1 cellular context compared by ENCODE assay signal in the genomic region with DNA sequence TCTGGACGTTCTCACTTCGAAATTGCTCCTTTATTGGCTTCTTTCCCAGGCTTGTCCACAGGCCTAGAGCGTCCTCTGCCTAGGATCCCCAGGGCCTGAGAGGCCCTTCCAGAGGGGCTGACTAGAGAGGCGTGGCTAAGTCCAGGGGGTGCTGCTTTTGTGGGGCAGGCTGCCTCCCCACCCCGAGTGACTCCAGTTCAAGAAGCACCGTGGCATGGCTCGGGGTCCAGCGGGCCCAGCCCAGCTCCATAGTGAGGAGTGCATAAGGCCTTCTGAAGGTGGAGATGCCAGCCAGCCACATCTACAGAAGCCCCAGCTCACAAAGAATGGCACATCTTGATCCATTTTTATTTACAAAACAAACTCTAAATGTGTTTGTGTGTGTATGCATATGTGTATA.
TF ChIP-seq lines count a peak whose summit lies in the region.

No MANE protein-coding gene starts in this region.

TF ChIP-seq in H1, 55 proteins besides CTCF, POLR2A, EP300 and RAD21:
- no peak for TF ChIP-seq CBX8 (IDR thresholded peaks at IDR 0.05; ENCODE audit: borderline replicate concordance, low read depth, low read length)
- TF ChIP-seq, protein P1, sequence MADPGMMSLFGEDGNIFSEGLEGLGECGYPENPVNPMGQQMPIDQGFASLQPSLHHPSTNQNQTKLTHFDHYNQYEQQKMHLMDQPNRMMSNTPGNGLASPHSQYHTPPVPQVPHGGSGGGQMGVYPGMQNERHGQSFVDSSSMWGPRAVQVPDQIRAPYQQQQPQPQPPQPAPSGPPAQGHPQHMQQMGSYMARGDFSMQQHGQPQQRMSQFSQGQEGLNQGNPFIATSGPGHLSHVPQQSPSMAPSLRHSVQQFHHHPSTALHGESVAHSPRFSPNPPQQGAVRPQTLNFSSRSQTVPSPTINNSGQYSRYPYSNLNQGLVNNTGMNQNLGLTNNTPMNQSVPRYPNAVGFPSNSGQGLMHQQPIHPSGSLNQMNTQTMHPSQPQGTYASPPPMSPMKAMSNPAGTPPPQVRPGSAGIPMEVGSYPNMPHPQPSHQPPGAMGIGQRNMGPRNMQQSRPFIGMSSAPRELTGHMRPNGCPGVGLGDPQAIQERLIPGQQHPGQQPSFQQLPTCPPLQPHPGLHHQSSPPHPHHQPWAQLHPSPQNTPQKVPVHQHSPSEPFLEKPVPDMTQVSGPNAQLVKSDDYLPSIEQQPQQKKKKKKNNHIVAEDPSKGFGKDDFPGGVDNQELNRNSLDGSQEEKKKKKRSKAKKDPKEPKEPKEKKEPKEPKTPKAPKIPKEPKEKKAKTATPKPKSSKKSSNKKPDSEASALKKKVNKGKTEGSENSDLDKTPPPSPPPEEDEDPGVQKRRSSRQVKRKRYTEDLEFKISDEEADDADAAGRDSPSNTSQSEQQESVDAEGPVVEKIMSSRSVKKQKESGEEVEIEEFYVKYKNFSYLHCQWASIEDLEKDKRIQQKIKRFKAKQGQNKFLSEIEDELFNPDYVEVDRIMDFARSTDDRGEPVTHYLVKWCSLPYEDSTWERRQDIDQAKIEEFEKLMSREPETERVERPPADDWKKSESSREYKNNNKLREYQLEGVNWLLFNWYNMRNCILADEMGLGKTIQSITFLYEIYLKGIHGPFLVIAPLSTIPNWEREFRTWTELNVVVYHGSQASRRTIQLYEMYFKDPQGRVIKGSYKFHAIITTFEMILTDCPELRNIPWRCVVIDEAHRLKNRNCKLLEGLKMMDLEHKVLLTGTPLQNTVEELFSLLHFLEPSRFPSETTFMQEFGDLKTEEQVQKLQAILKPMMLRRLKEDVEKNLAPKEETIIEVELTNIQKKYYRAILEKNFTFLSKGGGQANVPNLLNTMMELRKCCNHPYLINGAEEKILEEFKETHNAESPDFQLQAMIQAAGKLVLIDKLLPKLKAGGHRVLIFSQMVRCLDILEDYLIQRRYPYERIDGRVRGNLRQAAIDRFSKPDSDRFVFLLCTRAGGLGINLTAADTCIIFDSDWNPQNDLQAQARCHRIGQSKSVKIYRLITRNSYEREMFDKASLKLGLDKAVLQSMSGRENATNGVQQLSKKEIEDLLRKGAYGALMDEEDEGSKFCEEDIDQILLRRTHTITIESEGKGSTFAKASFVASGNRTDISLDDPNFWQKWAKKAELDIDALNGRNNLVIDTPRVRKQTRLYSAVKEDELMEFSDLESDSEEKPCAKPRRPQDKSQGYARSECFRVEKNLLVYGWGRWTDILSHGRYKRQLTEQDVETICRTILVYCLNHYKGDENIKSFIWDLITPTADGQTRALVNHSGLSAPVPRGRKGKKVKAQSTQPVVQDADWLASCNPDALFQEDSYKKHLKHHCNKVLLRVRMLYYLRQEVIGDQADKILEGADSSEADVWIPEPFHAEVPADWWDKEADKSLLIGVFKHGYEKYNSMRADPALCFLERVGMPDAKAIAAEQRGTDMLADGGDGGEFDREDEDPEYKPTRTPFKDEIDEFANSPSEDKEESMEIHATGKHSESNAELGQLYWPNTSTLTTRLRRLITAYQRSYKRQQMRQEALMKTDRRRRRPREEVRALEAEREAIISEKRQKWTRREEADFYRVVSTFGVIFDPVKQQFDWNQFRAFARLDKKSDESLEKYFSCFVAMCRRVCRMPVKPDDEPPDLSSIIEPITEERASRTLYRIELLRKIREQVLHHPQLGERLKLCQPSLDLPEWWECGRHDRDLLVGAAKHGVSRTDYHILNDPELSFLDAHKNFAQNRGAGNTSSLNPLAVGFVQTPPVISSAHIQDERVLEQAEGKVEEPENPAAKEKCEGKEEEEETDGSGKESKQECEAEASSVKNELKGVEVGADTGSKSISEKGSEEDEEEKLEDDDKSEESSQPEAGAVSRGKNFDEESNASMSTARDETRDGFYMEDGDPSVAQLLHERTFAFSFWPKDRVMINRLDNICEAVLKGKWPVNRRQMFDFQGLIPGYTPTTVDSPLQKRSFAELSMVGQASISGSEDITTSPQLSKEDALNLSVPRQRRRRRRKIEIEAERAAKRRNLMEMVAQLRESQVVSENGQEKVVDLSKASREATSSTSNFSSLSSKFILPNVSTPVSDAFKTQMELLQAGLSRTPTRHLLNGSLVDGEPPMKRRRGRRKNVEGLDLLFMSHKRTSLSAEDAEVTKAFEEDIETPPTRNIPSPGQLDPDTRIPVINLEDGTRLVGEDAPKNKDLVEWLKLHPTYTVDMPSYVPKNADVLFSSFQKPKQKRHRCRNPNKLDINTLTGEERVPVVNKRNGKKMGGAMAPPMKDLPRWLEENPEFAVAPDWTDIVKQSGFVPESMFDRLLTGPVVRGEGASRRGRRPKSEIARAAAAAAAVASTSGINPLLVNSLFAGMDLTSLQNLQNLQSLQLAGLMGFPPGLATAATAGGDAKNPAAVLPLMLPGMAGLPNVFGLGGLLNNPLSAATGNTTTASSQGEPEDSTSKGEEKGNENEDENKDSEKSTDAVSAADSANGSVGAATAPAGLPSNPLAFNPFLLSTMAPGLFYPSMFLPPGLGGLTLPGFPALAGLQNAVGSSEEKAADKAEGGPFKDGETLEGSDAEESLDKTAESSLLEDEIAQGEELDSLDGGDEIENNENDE (IDR thresholded peaks at IDR 0.05; ENCODE audit: insufficient replicate concordance, low read length) = no peak
